Comparison of ENCODE assay signal across 15 cellular contexts in genomic region chr16:86925067-86925791, GRCh38.
DNase-seq lines count a peak whose midpoint lies in the region; ATAC-seq, FAIRE-seq and TF ChIP-seq lines count a peak whose summit lies in the region.
"Had no signal": no experiment of that assay in that cellular context is flagged by ENCODE, and none has a peak within 500 bp of the region (broad histone marks: within the 10 kb centered on the region; RNA-seq: fewer than 3 reads in every experiment).

No MANE protein-coding gene starts in this region.

- H3K4me2 ChIP-seq in A549, result peak overlapping the region; percentile 3; the same call in 1 of the 3 replicates

- no peaks in the 10 kb centered on the region for H3K36me3 ChIP-seq in mesodermal cell (ENCODE audit: control insufficient read depth, insufficient read depth, low read length)
- H3K36me3 ChIP-seq in CD8-positive, alpha-beta T cell (ENCODE audit: insufficient read depth, low read length), result no peaks in the 10 kb centered on the region
- H3K36me3 ChIP-seq: ascending aorta, SJSA1, upper lobe of left lung had no signal

- no peak for TF ChIP-seq CTCF in A549 (IDR thresholded peaks at IDR 0.05)
- TF ChIP-seq CTCF in CD8-positive, alpha-beta T cell (IDR thresholded peaks at IDR 0.05), result no peak

- no peak for TF ChIP-seq RAD21 in A549 (conservative IDR thresholded peaks at IDR 0.05 in 1 of 2, IDR thresholded peaks at IDR 0.05 in 1 of 2)

- H3K4me1 ChIP-seq in A549 (peaks cover 5% of the 10 kb centered on the region; the same call in 2 of the 3 replicates), mesodermal cell (ENCODE audit: control insufficient read depth, insufficient read depth, low read length, poor library complexity, severe bottlenecking) (peaks cover 46% of the 10 kb centered on the region)
- H3K4me1 ChIP-seq in CD8-positive, alpha-beta T cell (ENCODE audit: insufficient read depth, low read length), result no peaks in the 10 kb centered on the region

- WGBS in A549 (ENCODE audit: missing lambda C conversion rate), result 81% methylated on average over 18 of the region's 18 CpGs
- WGBS in mesodermal cell (ENCODE audit: insufficient coverage in 2 of 2), 2 experiments, result 81 to 90% methylated on average over 14 to 16 of the region's 18 CpGs

- no peak overlapping the region for H3K4me3 ChIP-seq in A549
- H3K4me3 ChIP-seq in mesodermal cell (ENCODE audit: extremely low read depth, insufficient read depth, low read length, poor library complexity, severe bottlenecking), result no peak overlapping the region
- no peak overlapping the region for H3K4me3 ChIP-seq in CD8-positive, alpha-beta T cell (ENCODE audit: low read depth, low read length)
- H3K4me3 ChIP-seq: ascending aorta, SJSA1, upper lobe of left lung had no signal

- H3K9me3 Mint-ChIP-seq in CD8-positive, alpha-beta T cell, result no peaks in the 10 kb centered on the region

- ATAC-seq in A549, result peak in 1 of 2 experiments; percentile 27; a peak in 1 of 6 replicates
- no peak for ATAC-seq in HG02571 (IDR thresholded peaks at IDR 0.05; ENCODE audit: unreplicated experiment)
- no peak for ATAC-seq in CD8-positive, alpha-beta T cell

- DNase-seq in A549 (ENCODE audit: low read depth in 1 of 2, low spot score in 1 of 2) (no peak), HT1080 (ENCODE audit: low read depth) (peak; percentile 20), astrocyte of the hippocampus (ENCODE audit: low read depth, low spot score) (peak; percentile 92), inferior parietal cortex (ENCODE audit: extremely low spot score) (no peak)
- DNase-seq in stimulated activated CD4-positive, alpha-beta T cell treated with anti-CD3 and anti-CD28 coated beads, Interleukin-2, amount 100 ng/mL, for 24 hours, result no peak
- DNase-seq in CD8-positive, alpha-beta T cell, result no peak
- DNase-seq: activated T-cell treated with anti-CD3 and anti-CD28 coated beads, Interleukin-2, amount 50 U/mL, for 48 hours; NCI-H1092; NCI-H510A had no signal

- H3K9me3 ChIP-seq in A549, result peaks cover 12% of the 10 kb centered on the region
- H3K9me3 ChIP-seq in mesodermal cell (ENCODE audit: control insufficient read depth, low read length), result peaks cover 7% of the 10 kb centered on the region
- no peaks in the 10 kb centered on the region for H3K9me3 ChIP-seq in CD8-positive, alpha-beta T cell (ENCODE audit: low read length)

- CTCF ChIA-PET in A549 (lab: Yijun Ruan, JAX), result interaction anchor here (1.5 kb wide), 1 partner anchor 9 kb away, joined by 4 read pairs; no protein-coding TSS in a partner anchor
- CTCF ChIA-PET in CD8-positive, alpha-beta T cell (lab: Charles Lee), result no interaction called here

- no peak for TF ChIP-seq EP300 in A549 (IDR thresholded peaks at IDR 0.05)

- no peak for FAIRE-seq in A549 (lab: Jason Lieb, UNC)

- POLR2A ChIA-PET in A549 (lab: Yijun Ruan, JAX), result no interaction called here
- POLR2A ChIA-PET in CD8-positive, alpha-beta T cell (lab: Charles Lee), result no interaction called here

- no peak for TF ChIP-seq POLR2A in A549 (IDR thresholded peaks at IDR 0.05; ENCODE audit: low read length)

- H3K4me3 Mint-ChIP-seq in CD8-positive, alpha-beta T cell, result no peak overlapping the region
- H3K4me3 Mint-ChIP-seq: B cell had no signal

- intact Hi-C loops in CD8-positive, alpha-beta T cell (cut with DNase I, micrococcal nuclease), result no loop called here

- no peak overlapping the region for H3K27ac ChIP-seq in A549
- peak overlapping the region; percentile 41 for H3K27ac ChIP-seq in mesodermal cell (ENCODE audit: low read depth, low read length, severe bottlenecking)
- no peak overlapping the region for H3K27ac ChIP-seq in CD8-positive, alpha-beta T cell (ENCODE audit: low read depth, low read length)
- H3K27ac ChIP-seq: ascending aorta, SJSA1, upper lobe of left lung had no signal

- H3K36me3 Mint-ChIP-seq in CD8-positive, alpha-beta T cell, result no peaks in the 10 kb centered on the region

- H3K27me3 Mint-ChIP-seq in CD8-positive, alpha-beta T cell (ENCODE audit: low read depth), result peaks cover 57% of the 10 kb centered on the region

- H3K27me3 ChIP-seq in CD8-positive, alpha-beta T cell (ENCODE audit: insufficient read depth, low read length), result peaks cover 13% of the 10 kb centered on the region
- H3K27me3 ChIP-seq: ascending aorta, SJSA1 had no signal

- H3K27ac Mint-ChIP-seq in CD8-positive, alpha-beta T cell, result no peak overlapping the region
- H3K27ac Mint-ChIP-seq: B cell had no signal

- H3K4me1 Mint-ChIP-seq in CD8-positive, alpha-beta T cell (ENCODE audit: low read depth), result no peaks in the 10 kb centered on the region
- H3K4me1 Mint-ChIP-seq: B cell had no signal

TF ChIP-seq in A549, 52 proteins besides CTCF, POLR2A, EP300 and RAD21:
- no peak for TF ChIP-seq RFX5 (IDR thresholded peaks at IDR 0.05)
- no peak for TF ChIP-seq EHF (CRISPR knock-in tag; IDR thresholded peaks at IDR 0.05)
- no peak for TF ChIP-seq RNF2 (IDR thresholded peaks at IDR 0.05; ENCODE audit: borderline replicate concordance, low read depth)
- no peak for TF ChIP-seq KDM5A (IDR thresholded peaks at IDR 0.05)
- TF ChIP-seq CHD4 (IDR thresholded peaks at IDR 0.05; ENCODE audit: borderline replicate concordance), result no peak
- no peak for TF ChIP-seq HOXA7 (CRISPR knock-in tag; IDR thresholded peaks at IDR 0.05)
- no peak for TF ChIP-seq FOSB (CRISPR knock-in tag; IDR thresholded peaks at IDR 0.05)
TF ChIP-seq in A549: peak in this region for 0.

Comparison
In these comparisons a context has a peak if more than half of its experiments do, and no peak if none do; other contexts are left out.
1. DNase-seq: peak in HT1080 (single experiment) and astrocyte of the hippocampus (single experiment); none in A549 (0 of 2), stimulated activated CD4-positive, alpha-beta T cell treated with anti-CD3 and anti-CD28 coated beads, Interleukin-2, amount 100 ng/mL, for 24 hours (0 of 2), CD8-positive, alpha-beta T cell (0 of 7) and inferior parietal cortex (single experiment).